ENCODE assay signal across 22 cellular contexts in the genomic region with DNA sequence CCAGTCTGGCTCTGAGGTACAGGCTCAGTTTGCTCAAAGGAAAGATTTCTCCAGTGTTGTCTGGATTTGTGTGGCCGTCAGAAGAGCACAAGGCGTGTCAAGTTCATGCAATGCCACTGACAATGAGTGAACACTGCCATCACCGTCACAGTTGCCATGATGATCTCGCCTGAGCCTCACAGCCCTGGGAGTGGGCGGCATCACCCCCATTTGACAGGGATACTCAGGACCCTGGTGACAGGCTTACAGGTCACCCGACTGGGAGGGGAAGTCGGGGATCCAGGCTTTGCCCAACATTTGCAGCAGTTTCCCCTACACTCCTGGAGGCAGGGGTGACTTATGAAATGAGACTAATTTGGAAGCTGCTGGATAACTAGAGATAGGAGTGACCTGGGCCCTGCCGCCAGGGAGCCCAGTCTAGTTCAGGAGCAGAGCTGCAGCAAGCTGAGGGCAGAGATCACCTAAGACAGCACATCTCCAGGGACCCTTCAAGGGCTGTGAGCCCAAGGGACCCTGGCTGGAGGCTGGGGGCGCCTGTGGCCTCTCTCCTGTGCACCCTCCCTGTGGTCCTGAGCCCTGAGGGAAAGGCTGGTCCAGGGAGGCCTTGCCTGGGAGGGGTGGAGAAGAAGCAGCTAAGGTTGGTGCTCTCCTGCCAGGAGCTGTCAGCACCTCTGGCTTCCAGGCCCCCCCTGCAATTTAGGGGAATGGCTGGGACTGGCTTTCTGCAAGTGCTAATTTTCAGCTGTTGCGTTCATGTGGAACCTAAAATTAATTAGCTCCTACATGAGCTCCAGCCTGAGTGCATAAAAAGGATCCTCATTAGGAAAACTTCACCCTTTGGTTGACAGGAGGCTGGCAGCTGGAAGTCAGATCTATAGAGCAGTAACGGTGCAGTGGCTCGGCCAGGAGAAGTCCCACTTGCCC. TPM values are rescaled to one million over a fixed set of nuclear protein-coding genes. Genes with fewer than 3 reads are reported as not detected.
A peak's percentile ranks its signal among the peaks of the same experiment; 100 is the strongest.
DNase-seq lines count a peak whose midpoint lies in the region; ATAC-seq, FAIRE-seq and TF ChIP-seq lines count a peak whose summit lies in the region.
"Had no signal": no experiment of that assay in that cellular context is flagged by ENCODE, and none has a peak within 500 bp of the region (broad histone marks: within the 10 kb centered on the region; RNA-seq: fewer than 3 reads in every experiment).

No MANE protein-coding gene starts in this region.

- H3K9ac ChIP-seq in kidney (ENCODE audit: low read length in 2 of 2), result no peak overlapping the region

- peaks cover 0 to 2% of the 10 kb centered on the region in 2 donors for H3K9me3 ChIP-seq in kidney (ENCODE audit: control insufficient read depth in 1 of 2, low read length in 2 of 2)
- H3K9me3 ChIP-seq: SJSA1 had no signal

- FAIRE-seq in kidney (lab: Jason Lieb, UNC), result no peak
- FAIRE-seq: TTC549 had no signal

- no peak for TF ChIP-seq CTCF in kidney (IDR thresholded peaks at IDR 0.05; ENCODE audit: borderline replicate concordance, extremely low read depth, insufficient read depth)

- H3K4me1 ChIP-seq in kidney (ENCODE audit: control insufficient read depth in 1 of 2, insufficient read depth in 1 of 2, low read depth in 1 of 2, low read length in 2 of 2), result peaks cover 4 to 8% of the 10 kb centered on the region in 2 donors
- H3K4me1 ChIP-seq: SJSA1 had no signal

- peak; percentile 13 for DNase-seq in activated T-cell treated with anti-CD3 and anti-CD28 coated beads, Interleukin-2, amount 50 U/mL, for 1 hour
- no peak for DNase-seq in activated T-cell treated with anti-CD3 and anti-CD28 coated beads for 4 hours
- peak; percentile 57 for DNase-seq in NCI-H1694 (lab: John Stamatoyannopoulos, UW)
- DNase-seq in kidney, result peak; percentile 41
- DNase-seq in activated CD4-positive, alpha-beta T cell treated with anti-CD3 and anti-CD28 coated beads for 48 hours, result no peak
- no peak for DNase-seq in 8988T
- DNase-seq: activated CD4-positive, alpha-beta T cell treated with anti-CD3 and anti-CD28 coated beads for 1 hour; activated CD8-positive, alpha-beta T cell treated with anti-CD3 and anti-CD28 coated beads for 36 hours; activated naive CD4-positive, alpha-beta T cell; C1 segment of cervical spinal cord; Calu3; Kasumi-1; naive B cell; NCI-H1930; stimulated activated CD4-positive, alpha-beta T cell treated with anti-CD3 and anti-CD28 coated beads, Interleukin-2, amount 100 ng/mL, for 24 hours; T-helper 1 cell; trophoblast cell had no signal

- intact Hi-C loops in kidney (cut with DNase I), result no loop called here

- no peak overlapping the region for H3K27ac ChIP-seq in kidney (ENCODE audit: low read depth in 2 of 2, low read length in 2 of 2)
- peak overlapping the region; percentile 79 for H3K27ac ChIP-seq in temporal lobe (ENCODE audit: low read depth, low read length)
- H3K27ac ChIP-seq: SJSA1 had no signal

- ATAC-seq in esophagus mucosa, result no peak
- ATAC-seq: activated CD8-positive, alpha-beta T cell treated with anti-CD3 and anti-CD28 coated beads for 36 hours had no signal

- H3K4me3 ChIP-seq in kidney (ENCODE audit: low read length in 2 of 2), result no peak overlapping the region
- H3K4me3 ChIP-seq: SJSA1, smooth muscle cell had no signal

- no peaks in the 10 kb centered on the region for H3K36me3 ChIP-seq in kidney (ENCODE audit: control insufficient read depth in 1 of 2, insufficient read depth in 2 of 2, low read length in 2 of 2)
- H3K36me3 ChIP-seq: SJSA1 had no signal

RNA-seq across cellular contexts. Expression of a gene that starts 32.4 kb away (rescaled TPM):
- total RNA-seq in kidney (1.4 TPM), temporal lobe (13.8 TPM), esophagus mucosa (0.68 TPM)
- 0.52 TPM for polyA plus RNA-seq in kidney (ENCODE audit: insufficient read depth, low read depth, low replicate concordance)
- total RNA-seq: SJSA1 had no signal

Comparison
In these comparisons a context has a peak if more than half of its experiments do, and no peak if none do; other contexts are left out.
1. DNase-seq: peak in activated T-cell treated with anti-CD3 and anti-CD28 coated beads, Interleukin-2, amount 50 U/mL, for 1 hour (single experiment), NCI-H1694 (single experiment) and kidney (single experiment); none in activated T-cell treated with anti-CD3 and anti-CD28 coated beads for 4 hours (single experiment), activated CD4-positive, alpha-beta T cell treated with anti-CD3 and anti-CD28 coated beads for 48 hours (single experiment) and 8988T (single experiment).